In genomic region chr1:40877681-40878080, GRCh38 we compare ENCODE assay signal across 8 cellular contexts. TPM values are rescaled to one million over a fixed set of nuclear protein-coding genes. Genes with fewer than 3 reads are reported as not detected.
DNase-seq lines count a peak whose midpoint lies in the region; ATAC-seq and TF ChIP-seq lines count a peak whose summit lies in the region.

No MANE protein-coding gene starts in this region.

- H3K4me1 Mint-ChIP-seq in activated naive CD8-positive, alpha-beta T cell treated with anti-CD3 and anti-CD28 coated beads, Interleukin-2, amount 10 ng/mL, durations not matched to agents 7 days and 5 days: peaks cover 35% of the 10 kb centered on the region
- H3K4me1 Mint-ChIP-seq in activated naive CD8-positive, alpha-beta T cell treated with anti-CD3 and anti-CD28 coated beads for 36 hours: peaks cover 26% of the 10 kb centered on the region
- H3K4me1 Mint-ChIP-seq in activated T-helper 1 cell treated with anti-CD3 and anti-CD28 coated beads, Interleukin-12 subunit alpha, Interleukin-12 subunit beta, Interleukin-2, Interleukin-4 antibody, amounts not matched to agents 30 ng/mL and 10 ng/mL and 1 ng/mL, durations not matched to agents 14 hours and 24 hours and 36 hours (ENCODE audit: low read depth): peaks cover 46% of the 10 kb centered on the region

- H2AFZ ChIP-seq in trophoblast cell (ENCODE audit: insufficient read depth, low read length, poor library complexity): peak overlapping the region; percentile 7

- no peaks in the 10 kb centered on the region for H3K79me2 ChIP-seq in trophoblast cell (ENCODE audit: control insufficient read depth, insufficient read depth, low read length, poor library complexity)

- no peak overlapping the region for H2AK5ac ChIP-seq in trophoblast cell (ENCODE audit: low read length)

- H4K12ac ChIP-seq in trophoblast cell (ENCODE audit: low read depth, low read length): no peak overlapping the region

- no CpG with 5 or more reads among the region's 4 CpGs for WGBS in trophoblast cell (ENCODE audit: extremely low coverage, insufficient coverage, insufficient read length)

- H3K4me1 ChIP-seq in RWPE2 (ENCODE audit: insufficient read depth, poor library complexity, severe bottlenecking) (peaks cover 43% of the 10 kb centered on the region), trophoblast cell (ENCODE audit: control insufficient read depth in 1 of 2, insufficient read depth in 2 of 2, low read length in 2 of 2) (peaks cover 0 to 4% of the 10 kb centered on the region in 2 experiments)

- H3K36me3 ChIP-seq in RWPE2 (ENCODE audit: low read depth) (no peaks in the 10 kb centered on the region), trophoblast cell (ENCODE audit: control insufficient read depth in 1 of 2, insufficient read depth in 2 of 2, low read length in 2 of 2) (no peaks in the 10 kb centered on the region)

- ATAC-seq in activated naive CD8-positive, alpha-beta T cell treated with anti-CD3 and anti-CD28 coated beads, Interleukin-2, amount 10 ng/mL, durations not matched to agents 7 days and 5 days (ENCODE audit: low read depth): no peak
- ATAC-seq in RWPE2 (ENCODE audit: low read depth) (peak; percentile 81), esophagus mucosa (peak; percentile 52), GM21529 (IDR thresholded peaks at IDR 0.05; ENCODE audit: unreplicated experiment) (no peak), GM18909 (IDR thresholded peaks at IDR 0.05; ENCODE audit: poor library complexity, unreplicated experiment) (no peak)

- H4K91ac ChIP-seq in trophoblast cell (ENCODE audit: low read depth, low read length): no peak overlapping the region

- no peak for DNase-seq in activated naive CD8-positive, alpha-beta T cell treated with anti-CD3 and anti-CD28 coated beads, Interleukin-2, amount 10 ng/mL, durations not matched to agents 7 days and 5 days
- DNase-seq in activated naive CD8-positive, alpha-beta T cell treated with anti-CD3 and anti-CD28 coated beads for 36 hours: no peak
- DNase-seq in RWPE2 (ENCODE audit: low spot score) (peak; percentile 95), trophoblast cell (no peak)
- DNase-seq in activated T-helper 1 cell treated with anti-CD3 and anti-CD28 coated beads, Interleukin-12 subunit alpha, Interleukin-12 subunit beta, Interleukin-2, Interleukin-4 antibody, amounts not matched to agents 30 ng/mL and 10 ng/mL and 1 ng/mL, durations not matched to agents 14 hours and 24 hours and 36 hours (ENCODE audit: low spot score): no peak

- H2BK120ac ChIP-seq in trophoblast cell (ENCODE audit: insufficient read depth, low read length, poor library complexity): no peak overlapping the region

- peaks cover 19% of the 10 kb centered on the region for H3K27me3 Mint-ChIP-seq in activated naive CD8-positive, alpha-beta T cell treated with anti-CD3 and anti-CD28 coated beads, Interleukin-2, amount 10 ng/mL, durations not matched to agents 7 days and 5 days
- peaks cover 18% of the 10 kb centered on the region for H3K27me3 Mint-ChIP-seq in activated naive CD8-positive, alpha-beta T cell treated with anti-CD3 and anti-CD28 coated beads for 36 hours
- H3K27me3 Mint-ChIP-seq in activated T-helper 1 cell treated with anti-CD3 and anti-CD28 coated beads, Interleukin-12 subunit alpha, Interleukin-12 subunit beta, Interleukin-2, Interleukin-4 antibody, amounts not matched to agents 30 ng/mL and 10 ng/mL and 1 ng/mL, durations not matched to agents 14 hours and 24 hours and 36 hours (ENCODE audit: insufficient read depth): peaks cover 8% of the 10 kb centered on the region

- no peak overlapping the region for H3K4ac ChIP-seq in trophoblast cell (ENCODE audit: low read depth, low read length)

- no peak for TF ChIP-seq CTCF in RWPE2 (IDR thresholded peaks at IDR 0.05; ENCODE audit: poor library complexity, severe bottlenecking)

- no peak overlapping the region for H3K14ac ChIP-seq in trophoblast cell (ENCODE audit: low read length)

- peaks cover 6% of the 10 kb centered on the region for H3K9me3 ChIP-seq in RWPE2 (ENCODE audit: severe bottlenecking)
- no peaks in the 10 kb centered on the region for H3K9me3 ChIP-seq in trophoblast cell (ENCODE audit: insufficient read depth, low read depth, low read length)

- H2BK5ac ChIP-seq in trophoblast cell (ENCODE audit: low read depth, low read length, poor library complexity): no peak overlapping the region

- H3K27me3 ChIP-seq in RWPE2 (ENCODE audit: insufficient read depth, poor library complexity, severe bottlenecking) (no peaks in the 10 kb centered on the region), trophoblast cell (ENCODE audit: insufficient read depth, low read length) (no peaks in the 10 kb centered on the region)

- H3K79me1 ChIP-seq in trophoblast cell (ENCODE audit: low read length): no peaks in the 10 kb centered on the region

- no peak overlapping the region for H3K23ac ChIP-seq in trophoblast cell (ENCODE audit: low read length)

- H3K9ac ChIP-seq in trophoblast cell (ENCODE audit: low read length): no peak overlapping the region

- POLR2A ChIA-PET in activated naive CD8-positive, alpha-beta T cell treated with anti-CD3 and anti-CD28 coated beads, Interleukin-2, amount 10 ng/mL, durations not matched to agents 7 days and 5 days (lab: Charles Lee): interaction anchor here (4.3 kb wide), 1 partner anchor 16 kb away, joined by 43 read pairs; the partner anchor contains the start of gene CITED4

- H2BK12ac ChIP-seq in trophoblast cell (ENCODE audit: low read length): no peak overlapping the region

- intact Hi-C loops in activated T-helper 1 cell treated with anti-CD3 and anti-CD28 coated beads, Interleukin-12 subunit alpha, Interleukin-12 subunit beta, Interleukin-2, Interleukin-4 antibody, amounts not matched to agents 30 ng/mL and 10 ng/mL and 1 ng/mL, durations not matched to agents 14 hours and 24 hours and 36 hours (cut with micrococcal nuclease): no loop called here

- no peak overlapping the region for H3K4me2 ChIP-seq in trophoblast cell (ENCODE audit: low read length)

- no peak overlapping the region for H3K18ac ChIP-seq in trophoblast cell (ENCODE audit: low read length)

- H4K8ac ChIP-seq in trophoblast cell (ENCODE audit: low read depth, low read length): no peak overlapping the region

- H3K27ac Mint-ChIP-seq in activated naive CD8-positive, alpha-beta T cell treated with anti-CD3 and anti-CD28 coated beads, Interleukin-2, amount 10 ng/mL, durations not matched to agents 7 days and 5 days: peak overlapping the region; percentile 30
- no peak overlapping the region for H3K27ac Mint-ChIP-seq in activated naive CD8-positive, alpha-beta T cell treated with anti-CD3 and anti-CD28 coated beads for 36 hours
- H3K27ac Mint-ChIP-seq in activated T-helper 1 cell treated with anti-CD3 and anti-CD28 coated beads, Interleukin-12 subunit alpha, Interleukin-12 subunit beta, Interleukin-2, Interleukin-4 antibody, amounts not matched to agents 30 ng/mL and 10 ng/mL and 1 ng/mL, durations not matched to agents 14 hours and 24 hours and 36 hours: no peak overlapping the region

- peaks cover 5% of the 10 kb centered on the region for H3K36me3 Mint-ChIP-seq in activated naive CD8-positive, alpha-beta T cell treated with anti-CD3 and anti-CD28 coated beads, Interleukin-2, amount 10 ng/mL, durations not matched to agents 7 days and 5 days
- H3K36me3 Mint-ChIP-seq in activated naive CD8-positive, alpha-beta T cell treated with anti-CD3 and anti-CD28 coated beads for 36 hours: peaks cover 12% of the 10 kb centered on the region
- H3K36me3 Mint-ChIP-seq in activated T-helper 1 cell treated with anti-CD3 and anti-CD28 coated beads, Interleukin-12 subunit alpha, Interleukin-12 subunit beta, Interleukin-2, Interleukin-4 antibody, amounts not matched to agents 30 ng/mL and 10 ng/mL and 1 ng/mL, durations not matched to agents 14 hours and 24 hours and 36 hours (ENCODE audit: low read depth): peaks cover 10% of the 10 kb centered on the region

- H3K27ac ChIP-seq in RWPE2 (ENCODE audit: poor library complexity, severe bottlenecking) (peak overlapping the region; percentile 98), trophoblast cell (ENCODE audit: low read depth, low read length) (no peak overlapping the region)

- H3K4me3 Mint-ChIP-seq in activated naive CD8-positive, alpha-beta T cell treated with anti-CD3 and anti-CD28 coated beads, Interleukin-2, amount 10 ng/mL, durations not matched to agents 7 days and 5 days: no peak overlapping the region
- H3K4me3 Mint-ChIP-seq in activated naive CD8-positive, alpha-beta T cell treated with anti-CD3 and anti-CD28 coated beads for 36 hours: no peak overlapping the region
- H3K4me3 Mint-ChIP-seq in activated T-helper 1 cell treated with anti-CD3 and anti-CD28 coated beads, Interleukin-12 subunit alpha, Interleukin-12 subunit beta, Interleukin-2, Interleukin-4 antibody, amounts not matched to agents 30 ng/mL and 10 ng/mL and 1 ng/mL, durations not matched to agents 14 hours and 24 hours and 36 hours: no peak overlapping the region

- H3K9me3 Mint-ChIP-seq in activated naive CD8-positive, alpha-beta T cell treated with anti-CD3 and anti-CD28 coated beads, Interleukin-2, amount 10 ng/mL, durations not matched to agents 7 days and 5 days: peaks cover 3% of the 10 kb centered on the region
- peaks cover 10% of the 10 kb centered on the region for H3K9me3 Mint-ChIP-seq in activated naive CD8-positive, alpha-beta T cell treated with anti-CD3 and anti-CD28 coated beads for 36 hours
- H3K9me3 Mint-ChIP-seq in activated T-helper 1 cell treated with anti-CD3 and anti-CD28 coated beads, Interleukin-12 subunit alpha, Interleukin-12 subunit beta, Interleukin-2, Interleukin-4 antibody, amounts not matched to agents 30 ng/mL and 10 ng/mL and 1 ng/mL, durations not matched to agents 14 hours and 24 hours and 36 hours: peaks cover 8% of the 10 kb centered on the region

- H3K4me3 ChIP-seq in RWPE2 (ENCODE audit: severe bottlenecking): no peak overlapping the region
- no peak overlapping the region for H3K4me3 ChIP-seq in trophoblast cell (ENCODE audit: low read depth, low read length)

RNA-seq across cellular contexts. Expression of gene CITED4, which starts 15.5 kb away (rescaled TPM):
- total RNA-seq in activated naive CD8-positive, alpha-beta T cell treated with anti-CD3 and anti-CD28 coated beads, Interleukin-2, amount 10 ng/mL, durations not matched to agents 7 days and 5 days: 10 to 100 TPM; 13.1 to 15.0 TPM
- total RNA-seq in activated naive CD8-positive, alpha-beta T cell treated with anti-CD3 and anti-CD28 coated beads for 36 hours: 1 to 10 TPM; 4.3 to 5.3 TPM
- total RNA-seq in esophagus mucosa: 28.7 TPM
- polyA plus RNA-seq in trophoblast cell (2013): 2.7 and 3.4 TPM in 2 replicates
- total RNA-seq in activated T-helper 1 cell treated with anti-CD3 and anti-CD28 coated beads, Interleukin-12 subunit alpha, Interleukin-12 subunit beta, Interleukin-2, Interleukin-4 antibody, amounts not matched to agents 30 ng/mL and 10 ng/mL and 1 ng/mL, durations not matched to agents 14 hours and 24 hours and 36 hours: 4.1 and 5.0 TPM in 2 replicates

Comparison
In these comparisons a context has a peak if more than half of its experiments do, and no peak if none do; other contexts are left out.
1. ATAC-seq: peak in RWPE2 (single experiment) and esophagus mucosa (single experiment); none in activated naive CD8-positive, alpha-beta T cell treated with anti-CD3 and anti-CD28 coated beads, Interleukin-2, amount 10 ng/mL, durations not matched to agents 7 days and 5 days (single experiment), GM21529 (single experiment) and GM18909 (single experiment).